9 cellular contexts compared by ENCODE assay signal in the genomic region with DNA sequence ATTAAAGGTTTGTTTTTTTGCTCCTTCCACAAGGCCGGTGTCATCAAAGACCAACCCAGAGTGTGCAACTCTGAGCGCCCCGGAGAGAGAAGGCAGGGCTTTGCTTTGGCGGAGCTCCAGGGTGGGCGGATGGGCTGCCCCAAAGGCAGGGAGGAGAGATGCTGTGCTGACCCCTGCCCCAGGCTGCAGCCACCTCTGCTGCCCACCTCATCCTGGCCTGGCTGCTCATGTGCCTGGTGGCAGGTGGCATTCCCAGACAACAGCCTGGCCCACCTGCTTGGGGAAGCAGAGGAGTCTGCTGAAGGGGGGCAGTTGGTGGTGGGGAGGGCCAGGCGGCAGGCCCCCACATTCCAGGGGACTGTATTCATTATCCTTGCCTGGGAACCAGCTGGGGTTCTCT.
"Had no signal": no experiment of that assay in that cellular context is flagged by ENCODE, and none has a peak within 500 bp of the region (broad histone marks: within the 10 kb centered on the region; RNA-seq: fewer than 3 reads in every experiment).

No MANE protein-coding gene starts in this region.

- H3K36me3 ChIP-seq: HAP-1 had no signal

- H2AFZ ChIP-seq: GM23248 had no signal

- H3K9me3 Mint-ChIP-seq: IgD-negative memory B cell had no signal

- ATAC-seq: HCT116, HepG2 had no signal

- H3K27ac Mint-ChIP-seq: HFFc6 had no signal

- H3K4me1 ChIP-seq: HAP-1 had no signal

- H3K9me3 ChIP-seq: HAP-1 had no signal

- H3K4me3 ChIP-seq: GM23248, HAP-1 had no signal

- H3K4me3 Mint-ChIP-seq: HFFc6 had no signal

- DNase-seq: GM23248, GOT3, H7, HFFc6 had no signal

- H3K27ac ChIP-seq: GM23248, HL-60 had no signal
